In genomic region chr15:60373745-60374144, GRCh38 we compare ENCODE assay signal across 13 cellular contexts. TPM values are rescaled to one million over a fixed set of nuclear protein-coding genes. Genes with fewer than 3 reads are reported as not detected.
DNase-seq lines count a peak whose midpoint lies in the region; ATAC-seq and TF ChIP-seq lines count a peak whose summit lies in the region.
"Had no signal": no experiment of that assay in that cellular context is flagged by ENCODE, and none has a peak within 500 bp of the region (broad histone marks: within the 10 kb centered on the region; RNA-seq: fewer than 3 reads in every experiment).

No MANE protein-coding gene starts in this region.

- no peak for TF ChIP-seq POLR2A in HCT116 (IDR thresholded peaks at IDR 0.05; ENCODE audit: borderline replicate concordance, extremely low read depth, insufficient read depth, insufficient read length)

- peaks cover 9 to 56% of the 10 kb centered on the region in 2 experiments for H3K36me3 ChIP-seq in HCT116 (ENCODE audit: control insufficient read depth in 1 of 2, insufficient read depth in 2 of 2, low read length in 2 of 2)
- no peaks in the 10 kb centered on the region for H3K36me3 ChIP-seq in hepatocyte (replicated peaks; ENCODE audit: insufficient read depth, low read depth)

- peaks cover 100% of the 10 kb centered on the region for H3K79me2 ChIP-seq in HCT116 (ENCODE audit: insufficient read depth, low read length)
- H3K79me2 ChIP-seq in hepatocyte, result peaks cover 87% of the 10 kb centered on the region

- H3K4me2 ChIP-seq in HCT116 (ENCODE audit: low read length) (peak overlapping the region; percentile 65), hepatocyte (peak overlapping the region; percentile 12)

- H3K9ac ChIP-seq in HCT116 (ENCODE audit: low read length), result peak overlapping the region; percentile 63

- H3K27me3 Mint-ChIP-seq in activated T-helper 17 cell treated with anti-CD3 and anti-CD28 coated beads, Interleukin-2, amount 50 U/mL, for 72 hours, result no peaks in the 10 kb centered on the region
- H3K27me3 Mint-ChIP-seq in T-helper 2 cell treated with Interferon-gamma antibody and Interleukin-4, amounts not matched to agents 5 μg/mL and 100 μg/mL, for 36 hours (ENCODE audit: low read depth), result no peaks in the 10 kb centered on the region
- H3K27me3 Mint-ChIP-seq: activated B cell treated with CpG ODN at 0.5 μM for 24 hours had no signal

- CTCF ChIA-PET in HCT116 (lab: Charles Lee), result no interaction called here

- H3K27me3 ChIP-seq in HCT116 (ENCODE audit: insufficient read depth, low read length), result no peaks in the 10 kb centered on the region
- no peaks in the 10 kb centered on the region for H3K27me3 ChIP-seq in hepatocyte
- H3K27me3 ChIP-seq: MG63 had no signal

- POLR2A ChIA-PET in HCT116 (lab: Charles Lee), result interaction anchor here (1.4 to 8.0 kb wide), 3 partner anchors 11 to 24 kb away, joined by 3 to 70 read pairs (median 49); partner anchors contain the start of gene ANXA2

- H3K4me1 Mint-ChIP-seq in activated T-helper 17 cell treated with anti-CD3 and anti-CD28 coated beads, Interleukin-2, amount 50 U/mL, for 72 hours, result peaks cover 26% of the 10 kb centered on the region
- peaks cover 35% of the 10 kb centered on the region for H3K4me1 Mint-ChIP-seq in stimulated activated effector memory CD8-positive, alpha-beta T cell treated with anti-CD3 and anti-CD28 coated beads, Interleukin-12 subunit alpha, Interleukin-12 subunit beta, amount 100 ng/mL, for 72 hours
- H3K4me1 Mint-ChIP-seq in T-helper 2 cell treated with Interferon-gamma antibody and Interleukin-4, amounts not matched to agents 5 μg/mL and 100 μg/mL, for 36 hours (ENCODE audit: low read depth), result peaks cover 10% of the 10 kb centered on the region
- H3K4me1 Mint-ChIP-seq: activated B cell treated with CpG ODN at 0.5 μM for 24 hours had no signal

- TF ChIP-seq CTCF in HCT116 (IDR thresholded peaks at IDR 0.05 in 2 of 3, conservative IDR thresholded peaks at IDR 0.05 in 1 of 3; ENCODE audit: borderline replicate concordance in 1 of 3, insufficient read depth in 1 of 3, low read depth in 2 of 3, low read length in 2 of 3) (no peak), hepatocyte (IDR thresholded peaks at IDR 0.05; ENCODE audit: poor library complexity) (no peak)

- RAD21 ChIA-PET in HCT116 (lab: Charles Lee; ENCODE audit: low non-redundant PET in 1 of 2, low total read pairs in 2 of 2, uncharacterized antibody in 2 of 2, unreplicated experiment in 2 of 2), result interaction anchor here in 1 of 2 experiments (0.9 kb wide), 1 partner anchor 21 kb away, joined by 3 read pairs; no protein-coding TSS in a partner anchor

- H3K9me3 Mint-ChIP-seq in activated T-helper 17 cell treated with anti-CD3 and anti-CD28 coated beads, Interleukin-2, amount 50 U/mL, for 72 hours, result no peaks in the 10 kb centered on the region
- H3K9me3 Mint-ChIP-seq in stimulated activated effector memory CD8-positive, alpha-beta T cell treated with anti-CD3 and anti-CD28 coated beads, Interleukin-12 subunit alpha, Interleukin-12 subunit beta, amount 100 ng/mL, for 72 hours, result no peaks in the 10 kb centered on the region
- H3K9me3 Mint-ChIP-seq in T-helper 2 cell treated with Interferon-gamma antibody and Interleukin-4, amounts not matched to agents 5 μg/mL and 100 μg/mL, for 36 hours, result no peaks in the 10 kb centered on the region
- H3K9me3 Mint-ChIP-seq: activated B cell treated with CpG ODN at 0.5 μM for 24 hours had no signal

- H3K27ac Mint-ChIP-seq in activated T-helper 17 cell treated with anti-CD3 and anti-CD28 coated beads, Interleukin-2, amount 50 U/mL, for 72 hours, result peak overlapping the region; percentile 61
- H3K27ac Mint-ChIP-seq in stimulated activated effector memory CD8-positive, alpha-beta T cell treated with anti-CD3 and anti-CD28 coated beads, Interleukin-12 subunit alpha, Interleukin-12 subunit beta, amount 100 ng/mL, for 72 hours, result peak overlapping the region; percentile 78
- no peak overlapping the region for H3K27ac Mint-ChIP-seq in T-helper 2 cell treated with Interferon-gamma antibody and Interleukin-4, amounts not matched to agents 5 μg/mL and 100 μg/mL, for 36 hours
- H3K27ac Mint-ChIP-seq: activated B cell treated with CpG ODN at 0.5 μM for 24 hours had no signal

- H3K9me2 ChIP-seq in HCT116 (ENCODE audit: insufficient read depth), result no peaks in the 10 kb centered on the region
- H3K9me2 ChIP-seq in hepatocyte (replicated peaks; ENCODE audit: insufficient read depth), result no peaks in the 10 kb centered on the region

- H4K20me1 ChIP-seq in HCT116 (ENCODE audit: insufficient read depth), result no peaks in the 10 kb centered on the region
- H4K20me1 ChIP-seq in hepatocyte (ENCODE audit: insufficient read depth, poor library complexity, severe bottlenecking), result peaks cover 2% of the 10 kb centered on the region

- DNase-seq in HCT116 (ENCODE audit: low read depth, low spot score) (no peak), hepatocyte (ENCODE audit: low spot score) (no peak), GM19240 (ENCODE audit: insufficient read length, low spot score) (no peak), COLO668 (lab: John Stamatoyannopoulos, UW; ENCODE audit: unreplicated experiment) (no peak)
- no peak for DNase-seq in stimulated activated effector memory CD8-positive, alpha-beta T cell treated with anti-CD3 and anti-CD28 coated beads, Interleukin-12 subunit alpha, Interleukin-12 subunit beta, amount 100 ng/mL, for 72 hours (ENCODE audit: low spot score in 2 of 2)
- DNase-seq in T-helper 2 cell treated with Interferon-gamma antibody and Interleukin-4, amounts not matched to agents 5 μg/mL and 100 μg/mL, for 36 hours (ENCODE audit: low spot score), result no peak
- DNase-seq in stimulated activated CD4-positive, alpha-beta T cell treated with anti-CD3 and anti-CD28 coated beads, Interleukin-1b, Interleukin-23, amount 100 ng/mL, for 48 hours, result no peak
- DNase-seq: activated B cell treated with CpG ODN at 0.5 μM for 24 hours; activated naive CD4-positive, alpha-beta T cell; kidney; MG63; retina had no signal

- H3K9me3 ChIP-seq in HCT116 (ENCODE audit: control insufficient read depth in 1 of 2, insufficient read depth in 1 of 2, low read depth in 1 of 2, low read length in 2 of 2), result no peaks in the 10 kb centered on the region
- H3K9me3 ChIP-seq in hepatocyte (ENCODE audit: low read depth), result no peaks in the 10 kb centered on the region
- H3K9me3 ChIP-seq: MG63 had no signal

- no peak for ATAC-seq in HCT116
- ATAC-seq in activated T-helper 17 cell treated with anti-CD3 and anti-CD28 coated beads, Interleukin-2, amount 50 U/mL, for 72 hours (replicated peaks), result no peak
- no peak for ATAC-seq in stimulated activated effector memory CD8-positive, alpha-beta T cell treated with anti-CD3 and anti-CD28 coated beads, Interleukin-12 subunit alpha, Interleukin-12 subunit beta, amount 100 ng/mL, for 72 hours

- intact Hi-C loops in HCT116 (cut with micrococcal nuclease), result loop anchor here (1.0 to 5.0 kb wide), 2 partner anchors 20 to 104 kb away; partner anchors contain the start of gene ICE2

- H2AFZ ChIP-seq in HCT116 (ENCODE audit: low read depth, low read length, poor library complexity, severe bottlenecking) (no peak overlapping the region), hepatocyte (no peak overlapping the region)

- peaks cover 86% of the 10 kb centered on the region for H3K36me3 Mint-ChIP-seq in activated T-helper 17 cell treated with anti-CD3 and anti-CD28 coated beads, Interleukin-2, amount 50 U/mL, for 72 hours (ENCODE audit: low read depth)
- H3K36me3 Mint-ChIP-seq in stimulated activated effector memory CD8-positive, alpha-beta T cell treated with anti-CD3 and anti-CD28 coated beads, Interleukin-12 subunit alpha, Interleukin-12 subunit beta, amount 100 ng/mL, for 72 hours, result peaks cover 98% of the 10 kb centered on the region
- H3K36me3 Mint-ChIP-seq in T-helper 2 cell treated with Interferon-gamma antibody and Interleukin-4, amounts not matched to agents 5 μg/mL and 100 μg/mL, for 36 hours (ENCODE audit: low read depth), result peaks cover 55% of the 10 kb centered on the region

- BruUV-seq in HCT116 (replicated peaks; lab: Mats Ljungman, UMichigan), result no TSS peak

- peak overlapping the region; percentile 93 for H3K27ac ChIP-seq in HCT116 (ENCODE audit: low read depth, low read length)
- peak overlapping the region; percentile 91 for H3K27ac ChIP-seq in hepatocyte

- H3K4me3 Mint-ChIP-seq in activated T-helper 17 cell treated with anti-CD3 and anti-CD28 coated beads, Interleukin-2, amount 50 U/mL, for 72 hours, result no peak overlapping the region
- H3K4me3 Mint-ChIP-seq in stimulated activated effector memory CD8-positive, alpha-beta T cell treated with anti-CD3 and anti-CD28 coated beads, Interleukin-12 subunit alpha, Interleukin-12 subunit beta, amount 100 ng/mL, for 72 hours, result no peak overlapping the region
- no peak overlapping the region for H3K4me3 Mint-ChIP-seq in T-helper 2 cell treated with Interferon-gamma antibody and Interleukin-4, amounts not matched to agents 5 μg/mL and 100 μg/mL, for 36 hours
- H3K4me3 Mint-ChIP-seq: activated B cell treated with CpG ODN at 0.5 μM for 24 hours had no signal

- no peak for TF ChIP-seq RAD21 in HCT116 (IDR thresholded peaks at IDR 0.05; ENCODE audit: low read depth)

- H3K4me1 ChIP-seq in HCT116 (ENCODE audit: control insufficient read depth in 1 of 2, insufficient read depth in 2 of 2, low read length in 2 of 2) (peaks cover 91 to 100% of the 10 kb centered on the region in 2 experiments), hepatocyte (ENCODE audit: insufficient read depth) (peaks cover 63% of the 10 kb centered on the region)

- H3K4me3 ChIP-seq in HCT116 (replicated peaks in 1 of 2; ENCODE audit: low read depth in 1 of 2, low read length in 2 of 2) (no peak overlapping the region), hepatocyte (no peak overlapping the region)
- H3K4me3 ChIP-seq: MG63 had no signal

- WGBS in hepatocyte (ENCODE audit: low lambda C conversion rate, missing lambda C conversion rate), result 66% methylated on average over 2 of the region's 2 CpGs

TF ChIP-seq in HCT116, 20 proteins besides CTCF, POLR2A, EP300 and RAD21 (continues in another document):
- TF ChIP-seq CBX3 (IDR thresholded peaks at IDR 0.05; ENCODE audit: low read depth), result no peak

RNA-seq across cellular contexts. Expression of gene ANXA2, which starts 24.0 kb away (rescaled TPM):
- total RNA-seq in HCT116 (2021; ENCODE audit: unreplicated experiment) (1,298 TPM), hepatocyte (1,102 and 1,220 TPM in 2 replicates)
- polyA plus RNA-seq in HCT116 (2012), result 1,797 and 1,965 TPM in 2 replicates
- total RNA-seq in activated T-helper 17 cell treated with anti-CD3 and anti-CD28 coated beads, Interleukin-2, amount 50 U/mL, for 72 hours, result 100 to 1,000 TPM; 120 to 420 TPM
- 1,699 and 1,702 TPM in 2 replicates for polyA plus RNA-seq in hepatocyte
